ENCODE assay signal across 10 cellular contexts in genomic region chr1:101653482-101653946, GRCh38.
DNase-seq lines count a peak whose midpoint lies in the region; ATAC-seq and TF ChIP-seq lines count a peak whose summit lies in the region.
"Had no signal": no experiment of that assay in that cellular context is flagged by ENCODE, and none has a peak within 500 bp of the region (broad histone marks: within the 10 kb centered on the region; RNA-seq: fewer than 3 reads in every experiment).

No MANE protein-coding gene starts in this region.

- H3K27me3 ChIP-seq in left ventricle myocardium inferior (ENCODE audit: low read depth) (no peaks in the 10 kb centered on the region), PC-9 (ENCODE audit: insufficient read depth, low read depth) (no peaks in the 10 kb centered on the region), upper lobe of left lung (no peaks in the 10 kb centered on the region)

- no peaks in the 10 kb centered on the region for H4K20me1 ChIP-seq in PC-9 (ENCODE audit: insufficient read depth)

- H3K79me2 ChIP-seq in PC-9 (ENCODE audit: low read depth), result no peaks in the 10 kb centered on the region

- H3K9me3 Mint-ChIP-seq in T-helper 2 cell treated with Interferon-gamma antibody and Interleukin-4, amounts not matched to agents 5 μg/mL and 100 μg/mL, for 36 hours, result peaks cover 6% of the 10 kb centered on the region
- no peaks in the 10 kb centered on the region for H3K9me3 Mint-ChIP-seq in activated CD4-positive, alpha-beta T cell treated with anti-CD3 and anti-CD28 coated beads, Interleukin-2, amount 10 ng/mL, durations not matched to agents 24 days and 14 days

- DNase-seq in left ventricle myocardium inferior, result no peak
- DNase-seq in Right ventricle myocardium superior, result no peak
- DNase-seq in PC-9, result no peak
- DNase-seq in foreskin fibroblast, result peak in 1 of 2 donors; percentile 17
- no peak for DNase-seq in HuH-7 (ENCODE audit: low spot score)
- DNase-seq in T-helper 2 cell treated with Interferon-gamma antibody and Interleukin-4, amounts not matched to agents 5 μg/mL and 100 μg/mL, for 36 hours (ENCODE audit: low spot score), result no peak
- DNase-seq in upper lobe of left lung, result no peak
- no peak for DNase-seq in activated CD4-positive, alpha-beta T cell treated with anti-CD3 and anti-CD28 coated beads, Interleukin-2, amount 10 ng/mL, durations not matched to agents 24 days and 14 days
- DNase-seq: CD4-positive, alpha-beta T cell; NCI-H1417 had no signal

- H3F3A ChIP-seq in PC-9 (ENCODE audit: insufficient read depth, low read depth), result no peaks in the 10 kb centered on the region

- no peaks in the 10 kb centered on the region for H3K4me1 Mint-ChIP-seq in T-helper 2 cell treated with Interferon-gamma antibody and Interleukin-4, amounts not matched to agents 5 μg/mL and 100 μg/mL, for 36 hours (ENCODE audit: low read depth)
- no peaks in the 10 kb centered on the region for H3K4me1 Mint-ChIP-seq in activated CD4-positive, alpha-beta T cell treated with anti-CD3 and anti-CD28 coated beads, Interleukin-2, amount 10 ng/mL, durations not matched to agents 24 days and 14 days

- H3K4me3 ChIP-seq in left ventricle myocardium inferior, result no peak overlapping the region
- no peak overlapping the region for H3K4me3 ChIP-seq in PC-9
- no peak overlapping the region for H3K4me3 ChIP-seq in foreskin fibroblast (ENCODE audit: low read depth in 1 of 2, low read length in 2 of 2)
- H3K4me3 ChIP-seq in upper lobe of left lung, result no peak overlapping the region

- CTCF ChIA-PET in PC-9 (lab: Charles Lee), result no interaction called here

- H3K27ac Mint-ChIP-seq in T-helper 2 cell treated with Interferon-gamma antibody and Interleukin-4, amounts not matched to agents 5 μg/mL and 100 μg/mL, for 36 hours, result no peak overlapping the region
- no peak overlapping the region for H3K27ac Mint-ChIP-seq in activated CD4-positive, alpha-beta T cell treated with anti-CD3 and anti-CD28 coated beads, Interleukin-2, amount 10 ng/mL, durations not matched to agents 24 days and 14 days
- H3K27ac Mint-ChIP-seq: CD4-positive, alpha-beta T cell had no signal

- POLR2A ChIA-PET in PC-9 (lab: Charles Lee; ENCODE audit: unreplicated experiment), result no interaction called here

- no peak for ATAC-seq in Right ventricle myocardium superior (ENCODE audit: poor library complexity)
- ATAC-seq in upper lobe of left lung (ENCODE audit: low FRiP score in 2 of 2), result no peak

- no peaks in the 10 kb centered on the region for H3K27me3 Mint-ChIP-seq in T-helper 2 cell treated with Interferon-gamma antibody and Interleukin-4, amounts not matched to agents 5 μg/mL and 100 μg/mL, for 36 hours (ENCODE audit: low read depth)
- H3K27me3 Mint-ChIP-seq in activated CD4-positive, alpha-beta T cell treated with anti-CD3 and anti-CD28 coated beads, Interleukin-2, amount 10 ng/mL, durations not matched to agents 24 days and 14 days, result no peaks in the 10 kb centered on the region

- H3K27ac ChIP-seq in left ventricle myocardium inferior (replicated peaks), result no peak overlapping the region
- H3K27ac ChIP-seq in PC-9, result no peak overlapping the region
- no peak overlapping the region for H3K27ac ChIP-seq in upper lobe of left lung

- no peaks in the 10 kb centered on the region for H3K4me1 ChIP-seq in left ventricle myocardium inferior
- H3K4me1 ChIP-seq in PC-9 (replicated peaks; ENCODE audit: insufficient read depth), result no peaks in the 10 kb centered on the region
- no peaks in the 10 kb centered on the region for H3K4me1 ChIP-seq in upper lobe of left lung

- peak; percentile 33 for TF ChIP-seq CTCF in left ventricle myocardium inferior (IDR thresholded peaks at IDR 0.05; ENCODE audit: borderline replicate concordance)
- peak; percentile 64 for TF ChIP-seq CTCF in PC-9 (conservative IDR thresholded peaks at IDR 0.05)
- peak; percentile 2 for TF ChIP-seq CTCF in foreskin fibroblast (IDR thresholded peaks at IDR 0.05; ENCODE audit: low read depth, low read length)
- TF ChIP-seq CTCF in upper lobe of left lung (IDR thresholded peaks at IDR 0.05), result no peak

- no TSS peak for BruUV-seq in PC-9 (replicated peaks; lab: Mats Ljungman, UMichigan)

- H3K4me3 Mint-ChIP-seq in T-helper 2 cell treated with Interferon-gamma antibody and Interleukin-4, amounts not matched to agents 5 μg/mL and 100 μg/mL, for 36 hours, result no peak overlapping the region
- no peak overlapping the region for H3K4me3 Mint-ChIP-seq in activated CD4-positive, alpha-beta T cell treated with anti-CD3 and anti-CD28 coated beads, Interleukin-2, amount 10 ng/mL, durations not matched to agents 24 days and 14 days
- H3K4me3 Mint-ChIP-seq: CD4-positive, alpha-beta T cell had no signal

- no peak overlapping the region for H3K4me2 ChIP-seq in PC-9

- no peaks in the 10 kb centered on the region for H3K36me3 Mint-ChIP-seq in T-helper 2 cell treated with Interferon-gamma antibody and Interleukin-4, amounts not matched to agents 5 μg/mL and 100 μg/mL, for 36 hours (ENCODE audit: low read depth)
- no peaks in the 10 kb centered on the region for H3K36me3 Mint-ChIP-seq in activated CD4-positive, alpha-beta T cell treated with anti-CD3 and anti-CD28 coated beads, Interleukin-2, amount 10 ng/mL, durations not matched to agents 24 days and 14 days (ENCODE audit: low read depth)

- intact Hi-C loops in left ventricle myocardium inferior (cut with micrococcal nuclease) (no loop called here), Right ventricle myocardium superior (cut with DNase I) (no loop called here), PC-9 (cut with micrococcal nuclease; ENCODE audit: unreplicated experiment) (loop anchor here (10.0 kb wide), 1 partner anchor 1861 kb away; no protein-coding TSS in a partner anchor)
- intact Hi-C loops in activated CD4-positive, alpha-beta T cell treated with anti-CD3 and anti-CD28 coated beads, Interleukin-2, amount 10 ng/mL, durations not matched to agents 24 days and 14 days (cut with micrococcal nuclease), result no loop called here

- WGBS in upper lobe of left lung, 2 donors, result 5 to 16% methylated on average over 3 of the region's 3 CpGs

- H3K9me3 ChIP-seq in left ventricle myocardium inferior (replicated peaks) (peaks cover 38% of the 10 kb centered on the region), PC-9 (ENCODE audit: insufficient read depth, low read depth) (no peaks in the 10 kb centered on the region), upper lobe of left lung (peaks cover 0 to 4% (median 0%) of the 10 kb centered on the region in 4 donors)

- no peaks in the 10 kb centered on the region for H3K9me2 ChIP-seq in PC-9 (ENCODE audit: insufficient read depth)

- TF ChIP-seq EP300 in upper lobe of left lung (IDR thresholded peaks at IDR 0.05), result no peak

- H2AFZ ChIP-seq in PC-9, result no peak overlapping the region

- H3K36me3 ChIP-seq in left ventricle myocardium inferior (no peaks in the 10 kb centered on the region), PC-9 (ENCODE audit: low read depth) (no peaks in the 10 kb centered on the region), upper lobe of left lung (no peaks in the 10 kb centered on the region)

- TF ChIP-seq POLR2A in upper lobe of left lung (IDR thresholded peaks at IDR 0.05), result no peak

Comparison
In these comparisons a context has a peak if more than half of its experiments do, and no peak if none do; other contexts are left out.
1. CTCF ChIP-seq: peak in left ventricle myocardium inferior (single experiment), PC-9 (single experiment) and foreskin fibroblast (single experiment); none in upper lobe of left lung (0 of 6).